11 cellular contexts compared by ENCODE assay signal in the genomic region with DNA sequence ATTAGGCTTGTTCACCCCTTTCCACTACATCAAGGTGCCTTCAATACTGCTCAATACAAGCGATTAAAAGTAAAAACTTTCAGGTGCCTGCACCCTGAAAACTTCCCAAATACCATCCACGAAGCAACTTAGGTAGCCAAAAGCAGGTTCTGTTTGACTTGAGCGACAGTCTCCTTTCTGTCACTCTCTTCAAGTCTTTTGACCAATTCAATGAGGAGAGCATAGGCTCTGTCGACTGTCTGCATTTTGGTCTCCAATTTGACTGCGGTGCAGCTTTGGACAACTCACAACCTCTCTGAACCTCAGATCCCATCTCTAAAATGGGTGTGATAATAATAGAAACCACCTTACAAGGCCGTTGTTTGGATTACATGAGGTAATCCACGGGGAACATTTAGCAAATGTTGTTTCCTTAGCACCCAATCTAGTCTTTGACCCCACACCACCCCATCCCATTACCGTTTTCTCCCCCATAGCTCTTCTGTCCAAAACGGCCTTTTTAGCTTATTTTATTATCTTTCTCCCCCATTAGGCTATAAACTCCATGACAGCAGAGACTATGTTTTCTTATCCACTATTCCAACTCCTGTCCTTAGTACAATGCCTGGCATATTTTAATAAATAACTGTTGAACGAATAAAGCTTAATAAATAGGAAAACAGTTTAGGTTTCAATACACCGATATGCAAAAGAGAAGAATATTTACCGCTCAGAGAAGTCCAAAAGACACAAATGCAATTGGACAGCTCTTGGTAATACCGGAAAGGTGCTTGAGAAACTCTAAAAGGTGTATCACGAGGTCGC. TPM values are rescaled to one million over a fixed set of nuclear protein-coding genes. Genes with fewer than 3 reads are reported as not detected.
DNase-seq lines count a peak whose midpoint lies in the region; ATAC-seq, FAIRE-seq and TF ChIP-seq lines count a peak whose summit lies in the region.
"Had no signal": no experiment of that assay in that cellular context is flagged by ENCODE, and none has a peak within 500 bp of the region (broad histone marks: within the 10 kb centered on the region; RNA-seq: fewer than 3 reads in every experiment).

No MANE protein-coding gene starts in this region.

- peak overlapping the region; percentile 94 for H3K4me3 Mint-ChIP-seq in activated CD4-positive, alpha-beta T cell treated with anti-CD3 and anti-CD28 coated beads, Interleukin-2, amount 10 ng/mL, durations not matched to agents 24 days and 14 days
- H3K4me3 Mint-ChIP-seq in activated naive CD8-positive, alpha-beta T cell treated with anti-CD3 and anti-CD28 coated beads, Interleukin-2, amount 10 ng/mL, durations not matched to agents 7 days and 5 days, result peak overlapping the region; percentile 94

- peak overlapping the region; percentile 92 for H3K4me2 ChIP-seq in HepG2 (ENCODE audit: low read depth, low read length)

- peak overlapping the region; percentile 97 for H3K27ac Mint-ChIP-seq in activated CD4-positive, alpha-beta T cell treated with anti-CD3 and anti-CD28 coated beads, Interleukin-2, amount 10 ng/mL, durations not matched to agents 24 days and 14 days
- H3K27ac Mint-ChIP-seq in activated naive CD8-positive, alpha-beta T cell treated with anti-CD3 and anti-CD28 coated beads, Interleukin-2, amount 10 ng/mL, durations not matched to agents 7 days and 5 days, result peak overlapping the region; percentile 96

- peaks cover 30% of the 10 kb centered on the region for H3K36me3 Mint-ChIP-seq in activated CD4-positive, alpha-beta T cell treated with anti-CD3 and anti-CD28 coated beads, Interleukin-2, amount 10 ng/mL, durations not matched to agents 24 days and 14 days (ENCODE audit: low read depth)
- peaks cover 22% of the 10 kb centered on the region for H3K36me3 Mint-ChIP-seq in activated naive CD8-positive, alpha-beta T cell treated with anti-CD3 and anti-CD28 coated beads, Interleukin-2, amount 10 ng/mL, durations not matched to agents 7 days and 5 days

- H3K4me1 Mint-ChIP-seq in activated CD4-positive, alpha-beta T cell treated with anti-CD3 and anti-CD28 coated beads, Interleukin-2, amount 10 ng/mL, durations not matched to agents 24 days and 14 days, result peaks cover 50% of the 10 kb centered on the region
- peaks cover 50% of the 10 kb centered on the region for H3K4me1 Mint-ChIP-seq in activated naive CD8-positive, alpha-beta T cell treated with anti-CD3 and anti-CD28 coated beads, Interleukin-2, amount 10 ng/mL, durations not matched to agents 7 days and 5 days

- H4K20me1 ChIP-seq in HepG2 (ENCODE audit: insufficient read depth, low read length), result no peaks in the 10 kb centered on the region

- no peak for ATAC-seq in activated naive CD8-positive, alpha-beta T cell treated with anti-CD3 and anti-CD28 coated beads, Interleukin-2, amount 10 ng/mL, durations not matched to agents 7 days and 5 days (ENCODE audit: low read depth)
- no peak for ATAC-seq in HepG2
- no peak for ATAC-seq in HG02981 (IDR thresholded peaks at IDR 0.05; ENCODE audit: unreplicated experiment)
- ATAC-seq in GM21423 (IDR thresholded peaks at IDR 0.05; ENCODE audit: unreplicated experiment), result no peak

- peak overlapping the region; percentile 100 for H3K9ac ChIP-seq in HepG2 (ENCODE audit: insufficient read depth, low read depth, low read length)

- no peaks in the 10 kb centered on the region; a peak in 1 of 5 replicates for H3K27me3 ChIP-seq in HepG2 (ENCODE audit: control insufficient read depth in 1 of 2, insufficient read depth in 2 of 2, low read length in 2 of 2)
- no peaks in the 10 kb centered on the region for H3K27me3 ChIP-seq in thymus (ENCODE audit: control insufficient read depth, insufficient read depth)

- H3K36me3 ChIP-seq in HepG2 (replicated peaks in 1 of 2; ENCODE audit: control insufficient read depth in 1 of 2, insufficient read depth in 2 of 2, low read length in 2 of 2) (peaks cover 8 to 18% of the 10 kb centered on the region in 2 experiments), thymus (ENCODE audit: control insufficient read depth, insufficient read depth) (peaks cover 13% of the 10 kb centered on the region)

- intact Hi-C loops in activated CD4-positive, alpha-beta T cell treated with anti-CD3 and anti-CD28 coated beads, Interleukin-2, amount 10 ng/mL, durations not matched to agents 24 days and 14 days (cut with micrococcal nuclease), result loop anchor here (2.0 to 5.0 kb wide), 4 partner anchors 40 to 1010 kb away; partner anchors contain the start of genes BFAR, CEP20 and PARN
- intact Hi-C loops in HepG2 (cut with micrococcal nuclease; ENCODE audit: unreplicated experiment), result loop anchor here (1.0 to 5.0 kb wide), 5 partner anchors 31 to 89 kb away; no protein-coding TSS in a partner anchor

- FAIRE-seq in HepG2 (lab: Jason Lieb, UNC), result no peak
- FAIRE-seq: D721Med, islet of Langerhans had no signal

- peaks cover 27% of the 10 kb centered on the region for H3K79me2 ChIP-seq in HepG2 (ENCODE audit: insufficient read depth, low read length)

- TF ChIP-seq CTCF in HepG2 (CRISPR knock-in tag; IDR thresholded peaks at IDR 0.05), result no peak

- CTCF ChIA-PET in HepG2 (lab: Yijun Ruan, JAX; ENCODE audit: low intra/inter-chr PET ratio, low total read pairs), result interaction anchor here (0.7 to 1.9 kb wide), 2 partner anchors 34 to 40 kb away, joined by 3 to 7 read pairs; no protein-coding TSS in a partner anchor

- H3K9me3 Mint-ChIP-seq in activated CD4-positive, alpha-beta T cell treated with anti-CD3 and anti-CD28 coated beads, Interleukin-2, amount 10 ng/mL, durations not matched to agents 24 days and 14 days, result peaks cover 6% of the 10 kb centered on the region
- no peaks in the 10 kb centered on the region for H3K9me3 Mint-ChIP-seq in activated naive CD8-positive, alpha-beta T cell treated with anti-CD3 and anti-CD28 coated beads, Interleukin-2, amount 10 ng/mL, durations not matched to agents 7 days and 5 days

- H3K4me1 ChIP-seq in HepG2 (ENCODE audit: insufficient read depth, low read length) (peaks cover 43% of the 10 kb centered on the region), thymus (ENCODE audit: control insufficient read depth, insufficient read depth, low read length) (peaks cover 9% of the 10 kb centered on the region)

- in situ Hi-C loops in HepG2 (cut with HindIII; ENCODE audit: extremely low pct_ligation_motif_present, low pct_unique_long_range_greater_than_20kb), result no loop called here

- 10% methylated on average over 15 of the region's 15 CpGs for WGBS in HepG2 (ENCODE audit: low lambda C conversion rate)
- 25% methylated on average over 15 of the region's 15 CpGs for WGBS in thymus

- TF ChIP-seq RAD21 in HepG2 (CRISPR knock-in tag; IDR thresholded peaks at IDR 0.05), result no peak

- H2AFZ ChIP-seq in HepG2 (ENCODE audit: low read length), result no peak overlapping the region

- peak overlapping the region; percentile 77 to 87 (median 83) for H3K4me3 ChIP-seq in HepG2 (replicated peaks in 1 of 3; ENCODE audit: insufficient read depth in 1 of 3, low read depth in 2 of 3, low read length in 3 of 3)
- H3K4me3 ChIP-seq in thymus (ENCODE audit: low read length), result peak overlapping the region; percentile 85

- TF ChIP-seq POLR2A in HepG2 (IDR thresholded peaks at IDR 0.05; ENCODE audit: insufficient read depth in 1 of 2, low read depth in 2 of 2, low read length in 2 of 2), result no peak

- no peaks in the 10 kb centered on the region for H3K27me3 Mint-ChIP-seq in activated CD4-positive, alpha-beta T cell treated with anti-CD3 and anti-CD28 coated beads, Interleukin-2, amount 10 ng/mL, durations not matched to agents 24 days and 14 days
- H3K27me3 Mint-ChIP-seq in activated naive CD8-positive, alpha-beta T cell treated with anti-CD3 and anti-CD28 coated beads, Interleukin-2, amount 10 ng/mL, durations not matched to agents 7 days and 5 days, result no peaks in the 10 kb centered on the region

- POLR2A ChIA-PET in activated naive CD8-positive, alpha-beta T cell treated with anti-CD3 and anti-CD28 coated beads, Interleukin-2, amount 10 ng/mL, durations not matched to agents 7 days and 5 days (lab: Charles Lee), result interaction anchor here (0.6 to 3.4 kb wide), 15 partner anchors 8 to 579 kb away, joined by 3 to 35 read pairs (median 9); no protein-coding TSS in a partner anchor
- POLR2A ChIA-PET in HepG2 (lab: Yijun Ruan, JAX), result interaction anchor here (0.7 to 5.7 kb wide), 31 partner anchors 11 to 589 kb away, joined by 3 to 121 read pairs (median 6); partner anchors contain the start of gene RRN3

- H3K27ac ChIP-seq in HepG2 (ENCODE audit: extremely low read length, insufficient read depth, low read length) (peak overlapping the region; percentile 99), thymus (ENCODE audit: low read depth) (peak overlapping the region; percentile 90)

- H3K9me3 ChIP-seq in HepG2 (ENCODE audit: low read length) (no peaks in the 10 kb centered on the region), thymus (ENCODE audit: control insufficient read depth) (no peaks in the 10 kb centered on the region)

- no peak for DNase-seq in activated CD4-positive, alpha-beta T cell treated with anti-CD3 and anti-CD28 coated beads, Interleukin-2, amount 10 ng/mL, durations not matched to agents 24 days and 14 days
- no peak for DNase-seq in activated CD4-positive, alpha-beta T cell treated with anti-CD3 and anti-CD28 coated beads for 48 hours
- DNase-seq in activated naive CD8-positive, alpha-beta T cell treated with anti-CD3 and anti-CD28 coated beads, Interleukin-2, amount 10 ng/mL, durations not matched to agents 7 days and 5 days, result no peak
- no peak for DNase-seq in HepG2 (ENCODE audit: low spot score)
- DNase-seq in AML-193 (lab: John Stamatoyannopoulos, UW), result no peak
- DNase-seq: NCI-H1417 treated with DMSO at 0.1 percent for 48 hours had no signal

- BruUV-seq in HepG2 (replicated peaks; lab: Mats Ljungman, UMichigan), result no TSS peak

- TF ChIP-seq EP300 in HepG2 (IDR thresholded peaks at IDR 0.05; ENCODE audit: low read depth in 2 of 2, low read length in 2 of 2) (no peak), HepG2 (CRISPR knock-in tag; IDR thresholded peaks at IDR 0.05; ENCODE audit: borderline replicate concordance) (no peak)

RNA-seq across cellular contexts. Expression of gene MARF1, which starts 1.0 kb away (rescaled TPM):
- 55.6 and 56.2 TPM in 2 replicates for total RNA-seq in activated CD4-positive, alpha-beta T cell treated with anti-CD3 and anti-CD28 coated beads, Interleukin-2, amount 10 ng/mL, durations not matched to agents 24 days and 14 days
- total RNA-seq in activated naive CD8-positive, alpha-beta T cell treated with anti-CD3 and anti-CD28 coated beads, Interleukin-2, amount 10 ng/mL, durations not matched to agents 7 days and 5 days, result 100 to 1,000 TPM; 111 to 114 TPM
- total RNA-seq in HepG2 (2016; rRNA removed; fragmentation: Illumina TruSeq; extraction: Trizol), result 8.7 and 12.6 TPM in 2 replicates
- total RNA-seq in HepG2 (2016; cell fraction: cytosol; rRNA removed; fragmentation: Illumina TruSeq; extraction: Trizol; ENCODE audit: low read depth), result 4.7 and 4.9 TPM in 2 replicates
- total RNA-seq in HepG2 (2016; cell fraction: insoluble cytoplasmic fraction; rRNA removed; fragmentation: Illumina TruSeq; extraction: Trizol), result 9.0 and 11.2 TPM in 2 replicates
- 5.9 and 7.4 TPM in 2 replicates for total RNA-seq in HepG2 (2016; cell fraction: membrane; rRNA removed; fragmentation: Illumina TruSeq; extraction: Trizol)
- total RNA-seq in HepG2 (2016; cell fraction: nucleus; rRNA removed; fragmentation: Illumina TruSeq; extraction: Trizol), result 15.1 and 17.8 TPM in 2 replicates
- polyA plus RNA-seq in HepG2 (2011; rRNA removed), result 19.3 and 20.7 TPM in 2 replicates
- polyA plus RNA-seq in HepG2 (2011; cell fraction: cytosol; rRNA removed), result 8.5 and 11.8 TPM in 2 replicates
- polyA plus RNA-seq in HepG2 (2011; cell fraction: nucleus; rRNA removed), result 53.5 and 61.6 TPM in 2 replicates
- 29.8 and 37.5 TPM in 2 replicates for polyA plus RNA-seq in HepG2 (2012)
- polyA plus RNA-seq in HepG2 (2016; cell fraction: cytosol; fragmentation: Illumina TruSeq; extraction: Trizol; ENCODE audit: low read depth), result 0.89 and 1.4 TPM in 2 replicates
- 13.1 and 15.0 TPM in 2 replicates for polyA plus RNA-seq in HepG2 (2016; cell fraction: insoluble cytoplasmic fraction; fragmentation: Illumina TruSeq; extraction: Trizol; ENCODE audit: low read depth)
- polyA plus RNA-seq in HepG2 (2016; cell fraction: membrane; fragmentation: Illumina TruSeq; extraction: Trizol; ENCODE audit: low read depth), result 3.1 and 3.3 TPM in 2 replicates
- 23.8 and 27.5 TPM in 2 replicates for polyA plus RNA-seq in HepG2 (2016; cell fraction: nucleus; fragmentation: Illumina TruSeq; extraction: Trizol; ENCODE audit: insufficient read depth, low read depth)
- 27.6 and 72.5 TPM in 2 replicates for polyA minus RNA-seq in HepG2 (2011; rRNA and poly(A)+ RNA removed; ENCODE audit: low replicate concordance)
- polyA minus RNA-seq in HepG2 (2011; cell fraction: cytosol; rRNA and poly(A)+ RNA removed), result 18.2 and 19.5 TPM in 2 replicates
- 76.6 and 109 TPM in 2 replicates for polyA minus RNA-seq in HepG2 (2011; cell fraction: nucleus; rRNA and poly(A)+ RNA removed)
- polyA plus RNA-seq in thymus, result 33.7 TPM

RNA-seq across cellular contexts. Expression of gene NDE1, which starts 8.1 kb away (rescaled TPM):
- total RNA-seq in activated CD4-positive, alpha-beta T cell treated with anti-CD3 and anti-CD28 coated beads, Interleukin-2, amount 10 ng/mL, durations not matched to agents 24 days and 14 days, result 85.4 and 85.8 TPM in 2 replicates
- total RNA-seq in activated naive CD8-positive, alpha-beta T cell treated with anti-CD3 and anti-CD28 coated beads, Interleukin-2, amount 10 ng/mL, durations not matched to agents 7 days and 5 days, result 100 to 1,000 TPM; 139 to 141 TPM
- 72.5 and 79.2 TPM in 2 replicates for total RNA-seq in HepG2 (2016; rRNA removed; fragmentation: Illumina TruSeq; extraction: Trizol)
- total RNA-seq in HepG2 (2016; cell fraction: cytosol; rRNA removed; fragmentation: Illumina TruSeq; extraction: Trizol; ENCODE audit: low read depth), result 47.5 and 49.3 TPM in 2 replicates
- 69.0 and 72.8 TPM in 2 replicates for total RNA-seq in HepG2 (2016; cell fraction: insoluble cytoplasmic fraction; rRNA removed; fragmentation: Illumina TruSeq; extraction: Trizol)
- 108 and 112 TPM in 2 replicates for total RNA-seq in HepG2 (2016; cell fraction: membrane; rRNA removed; fragmentation: Illumina TruSeq; extraction: Trizol)
- 36.9 and 40.9 TPM in 2 replicates for total RNA-seq in HepG2 (2016; cell fraction: nucleus; rRNA removed; fragmentation: Illumina TruSeq; extraction: Trizol)
- polyA plus RNA-seq in HepG2 (2011; rRNA removed) (40.9 and 42.0 TPM in 2 replicates), thymus (25.1 TPM)
- polyA plus RNA-seq in HepG2 (2011; cell fraction: cytosol; rRNA removed), result 55.5 and 55.6 TPM in 2 replicates
- 40.4 and 42.4 TPM in 2 replicates for polyA plus RNA-seq in HepG2 (2011; cell fraction: nucleus; rRNA removed)
- polyA plus RNA-seq in HepG2 (2012), result 51.9 and 69.8 TPM in 2 replicates
- 33.1 and 37.3 TPM in 2 replicates for polyA plus RNA-seq in HepG2 (2016; cell fraction: cytosol; fragmentation: Illumina TruSeq; extraction: Trizol; ENCODE audit: low read depth)
- 63.0 and 67.7 TPM in 2 replicates for polyA plus RNA-seq in HepG2 (2016; cell fraction: insoluble cytoplasmic fraction; fragmentation: Illumina TruSeq; extraction: Trizol; ENCODE audit: low read depth)
- 61.4 and 61.5 TPM in 2 replicates for polyA plus RNA-seq in HepG2 (2016; cell fraction: membrane; fragmentation: Illumina TruSeq; extraction: Trizol; ENCODE audit: low read depth)
- 37.9 and 47.5 TPM in 2 replicates for polyA plus RNA-seq in HepG2 (2016; cell fraction: nucleus; fragmentation: Illumina TruSeq; extraction: Trizol; ENCODE audit: insufficient read depth, low read depth)
- polyA minus RNA-seq in HepG2 (2011; rRNA and poly(A)+ RNA removed; ENCODE audit: low replicate concordance), result 26.4 and 52.5 TPM in 2 replicates
- polyA minus RNA-seq in HepG2 (2011; cell fraction: cytosol; rRNA and poly(A)+ RNA removed), result 59.4 and 68.5 TPM in 2 replicates
- polyA minus RNA-seq in HepG2 (2011; cell fraction: nucleus; rRNA and poly(A)+ RNA removed), result 57.7 and 67.5 TPM in 2 replicates
